In genomic region chr2:42124051-42124813, GRCh38 we compare ENCODE assay signal across 9 cellular contexts. TPM values are rescaled to one million over a fixed set of nuclear protein-coding genes. Genes with fewer than 3 reads are reported as not detected.
DNase-seq lines count a peak whose midpoint lies in the region; ATAC-seq lines count a peak whose summit lies in the region.
"Had no signal": no experiment of that assay in that cellular context is flagged by ENCODE, and none has a peak within 500 bp of the region (broad histone marks: within the 10 kb centered on the region; RNA-seq: fewer than 3 reads in every experiment).

No MANE protein-coding gene starts in this region.

- peaks cover 6% of the 10 kb centered on the region for H3K36me3 Mint-ChIP-seq in activated naive CD8-positive, alpha-beta T cell treated with anti-CD3 and anti-CD28 coated beads for 36 hours

- peaks cover 6% of the 10 kb centered on the region for H3K9me3 Mint-ChIP-seq in activated naive CD8-positive, alpha-beta T cell treated with anti-CD3 and anti-CD28 coated beads for 36 hours

- peak overlapping the region; percentile 24 to 76 (median 55) for H3K4me2 ChIP-seq in BLaER1 treated with 17β-estradiol and CSF1 and Interleukin-3, amounts not matched to agents 10 nM and 100 nM

- H3K4me3 Mint-ChIP-seq in activated naive CD8-positive, alpha-beta T cell treated with anti-CD3 and anti-CD28 coated beads for 36 hours, result peak overlapping the region; percentile 23

- ATAC-seq in GM19438 (IDR thresholded peaks at IDR 0.05; ENCODE audit: low read depth, unreplicated experiment) (peak; percentile 45), HG03354 (IDR thresholded peaks at IDR 0.05; ENCODE audit: poor library complexity, severe bottlenecking, unreplicated experiment) (peak; percentile 83)

- DNase-seq in activated naive CD8-positive, alpha-beta T cell treated with anti-CD3 and anti-CD28 coated beads for 36 hours, result no peak
- DNase-seq in HCEC 1CT (no peak), occipital lobe (lab: John Stamatoyannopoulos, UW) (no peak), cerebellar nuclear complex (lab: John Stamatoyannopoulos, UW) (no peak), COR-L47 (lab: John Stamatoyannopoulos, UW) (no peak)

- H3K36me3 ChIP-seq in BLaER1 treated with 17β-estradiol and CSF1 and Interleukin-3, amounts not matched to agents 10 nM and 100 nM, result no peaks in the 10 kb centered on the region
- H3K36me3 ChIP-seq: tibial nerve had no signal

- peaks cover 58% of the 10 kb centered on the region for H3K4me1 Mint-ChIP-seq in activated naive CD8-positive, alpha-beta T cell treated with anti-CD3 and anti-CD28 coated beads for 36 hours

- peak overlapping the region in 1 of 11 experiments; percentile 5; a peak in 3 of 22 replicates for H3K9ac ChIP-seq in BLaER1 treated with 17β-estradiol and CSF1 and Interleukin-3, amounts not matched to agents 10 nM and 100 nM

- peak overlapping the region in 3 of 11 experiments; percentile 26 to 49 (median 48); a peak in 5 of 22 replicates for H3K27ac ChIP-seq in BLaER1 treated with 17β-estradiol and CSF1 and Interleukin-3, amounts not matched to agents 10 nM and 100 nM

- peaks cover 39 to 66% (median 54%) of the 10 kb centered on the region in 10 experiments for H3K4me1 ChIP-seq in BLaER1 treated with 17β-estradiol and CSF1 and Interleukin-3, amounts not matched to agents 10 nM and 100 nM

- peaks cover 0 to 46% (median 0%) of the 10 kb centered on the region in 11 experiments; a peak in 7 of 22 replicates for H3K27me3 ChIP-seq in BLaER1 treated with 17β-estradiol and CSF1 and Interleukin-3, amounts not matched to agents 10 nM and 100 nM
- H3K27me3 ChIP-seq: tibial nerve had no signal

- peak overlapping the region; percentile 26 for H3K27ac Mint-ChIP-seq in activated naive CD8-positive, alpha-beta T cell treated with anti-CD3 and anti-CD28 coated beads for 36 hours

- peaks cover 13 to 21% (median 15%) of the 10 kb centered on the region in 11 experiments; a peak in 21 of 22 replicates for H3K9me3 ChIP-seq in BLaER1 treated with 17β-estradiol and CSF1 and Interleukin-3, amounts not matched to agents 10 nM and 100 nM (replicated peaks in 1 of 11)
- H3K9me3 ChIP-seq: tibial nerve had no signal

- H3K4me3 ChIP-seq in BLaER1 treated with 17β-estradiol and CSF1 and Interleukin-3, amounts not matched to agents 10 nM and 100 nM, result no peak overlapping the region
- H3K4me3 ChIP-seq: tibial nerve had no signal

- H4K20me1 ChIP-seq in BLaER1 treated with 17β-estradiol and CSF1 and Interleukin-3, amounts not matched to agents 10 nM and 100 nM, result 0 out of 22 replicates have a peak, but pooled peaks cover 0 to 3% (median 0%) of the 10 kb centered on the region in 11 experiments

- H3K27me3 Mint-ChIP-seq in activated naive CD8-positive, alpha-beta T cell treated with anti-CD3 and anti-CD28 coated beads for 36 hours, result no peaks in the 10 kb centered on the region

RNA-seq across cellular contexts. Expression of gene EML4, which starts 44.9 kb away (rescaled TPM):
- 10 to 100 TPM; 60.0 to 64.6 TPM for total RNA-seq in activated naive CD8-positive, alpha-beta T cell treated with anti-CD3 and anti-CD28 coated beads for 36 hours
- total RNA-seq in occipital lobe, result 41.6 TPM
